9 cellular contexts compared by ENCODE assay signal in genomic region chr11:120306519-120307242, GRCh38. TPM values are rescaled to one million over a fixed set of nuclear protein-coding genes. Genes with fewer than 3 reads are reported as not detected.
DNase-seq lines count a peak whose midpoint lies in the region; ATAC-seq, FAIRE-seq and TF ChIP-seq lines count a peak whose summit lies in the region.
"Had no signal": no experiment of that assay in that cellular context is flagged by ENCODE, and none has a peak within 500 bp of the region (broad histone marks: within the 10 kb centered on the region; RNA-seq: fewer than 3 reads in every experiment).

No MANE protein-coding gene starts in this region.

- TF ChIP-seq CTCF in endothelial cell of umbilical vein (IDR thresholded peaks at IDR 0.05; ENCODE audit: extremely low read depth in 1 of 2, insufficient read depth in 1 of 2, low read depth in 1 of 2, low read length in 2 of 2) (peak; percentile 47 to 48), omental fat pad (IDR thresholded peaks at IDR 0.05) (no peak)

- no TSS peak for BruUV-seq in endothelial cell of umbilical vein (replicated peaks; lab: Mats Ljungman, UMichigan)

- no peak overlapping the region for H3K9ac ChIP-seq in NT2/D1 (ENCODE audit: insufficient read length, low read depth)
- H3K9ac ChIP-seq in endothelial cell of umbilical vein (replicated peaks; ENCODE audit: extremely low read depth, insufficient read depth, low read length): no peak overlapping the region

- intact Hi-C loops in endothelial cell of umbilical vein (cut with micrococcal nuclease): no loop called here

- CTCF ChIA-PET in endothelial cell of umbilical vein (lab: Charles Lee): interaction anchor here (0.7 to 11.4 kb wide), 5 partner anchors 11 to 151 kb away, joined by 3 to 327 read pairs (median 3); partner anchors contain the start of gene POU2F3

- dilution Hi-C loops in endothelial cell of umbilical vein (cut with MboI; ENCODE audit: extremely low pct_ligation_motif_present, low sequenced_read_pairs): no loop called here

- no peak overlapping the region for H3K27ac ChIP-seq in endothelial cell of umbilical vein (ENCODE audit: insufficient read depth, low read depth, low read length)

- peaks cover 18% of the 10 kb centered on the region for H3K4me1 ChIP-seq in NT2/D1 (ENCODE audit: insufficient read depth, insufficient read length)
- H3K4me1 ChIP-seq in endothelial cell of umbilical vein (ENCODE audit: control insufficient read depth, extremely low read depth, insufficient read depth, low read length): peaks cover 6% of the 10 kb centered on the region

- peak; percentile 61 for FAIRE-seq in endothelial cell of umbilical vein (lab: Jason Lieb, UNC)

- no peaks in the 10 kb centered on the region for H4K20me1 ChIP-seq in endothelial cell of umbilical vein (replicated peaks; ENCODE audit: control insufficient read depth, extremely low read depth, insufficient read depth, low read length)

- H3K27me3 ChIP-seq in NT2/D1 (ENCODE audit: insufficient read depth, insufficient read length): no peaks in the 10 kb centered on the region
- peaks cover 5 to 6% of the 10 kb centered on the region in 2 experiments for H3K27me3 ChIP-seq in endothelial cell of umbilical vein (ENCODE audit: control insufficient read depth in 2 of 2, insufficient read depth in 2 of 2, low read length in 2 of 2)

- peak; percentile 23 for ATAC-seq in omental fat pad (ENCODE audit: low FRiP score)
- ATAC-seq in GM21515 (IDR thresholded peaks at IDR 0.05; ENCODE audit: unreplicated experiment): no peak

- no peaks in the 10 kb centered on the region for H3K79me2 ChIP-seq in endothelial cell of umbilical vein (ENCODE audit: control insufficient read depth, insufficient read depth, low read length)

- no peaks in the 10 kb centered on the region for H3K9me1 ChIP-seq in endothelial cell of umbilical vein (replicated peaks; ENCODE audit: control insufficient read depth, extremely low read depth, insufficient read depth, low read length)

- H3K4me3 ChIP-seq in NT2/D1 (ENCODE audit: insufficient read length, low read depth) (no peak overlapping the region), endothelial cell of umbilical vein (replicated peaks in 1 of 3; ENCODE audit: insufficient read depth in 1 of 3, low read depth in 1 of 3, low read length in 3 of 3) (no peak overlapping the region)

- H2AFZ ChIP-seq in endothelial cell of umbilical vein (ENCODE audit: low read depth, low read length): peak overlapping the region; percentile 90

- peak; percentile 18 for TF ChIP-seq POLR2A in endothelial cell of umbilical vein (IDR thresholded peaks at IDR 0.05; ENCODE audit: low read depth, low read length)

- H3K36me3 ChIP-seq in NT2/D1 (ENCODE audit: insufficient read depth, insufficient read length, low read length): no peaks in the 10 kb centered on the region
- no peaks in the 10 kb centered on the region for H3K36me3 ChIP-seq in endothelial cell of umbilical vein (ENCODE audit: control insufficient read depth in 2 of 2, extremely low read depth in 1 of 2, insufficient read depth in 2 of 2, low read length in 2 of 2)

- DNase-seq in GM04503 (ENCODE audit: low read depth): peak; percentile 68
- peak; percentile 78 for DNase-seq in NT2/D1 (ENCODE audit: low read depth, low spot score)
- DNase-seq in endothelial cell of umbilical vein (ENCODE audit: low read depth, low spot score): peak; percentile 49
- DNase-seq in omental fat pad (ENCODE audit: low spot score): no peak
- DNase-seq in cortex of kidney (lab: John Stamatoyannopoulos, UW): no peak
- DNase-seq in activated CD4-positive, alpha-beta T cell treated with anti-CD3 and anti-CD28 coated beads, Interleukin-2, amount 50 U/mL, for 1 hour: no peak
- DNase-seq in activated T-cell treated with anti-CD3 and anti-CD28 coated beads, Interleukin-2, amount 50 U/mL, for 48 hours: no peak
- DNase-seq: stimulated activated CD4-positive, alpha-beta T cell treated with anti-CD3 and anti-CD28 coated beads, Interleukin-2, amount 100 ng/mL, for 24 hours had no signal

- no peak overlapping the region for H3K4me2 ChIP-seq in endothelial cell of umbilical vein (ENCODE audit: insufficient read depth, low read length)

- H3K9me3 ChIP-seq in NT2/D1 (ENCODE audit: insufficient read depth, low read length) (no peaks in the 10 kb centered on the region), endothelial cell of umbilical vein (replicated peaks; ENCODE audit: control insufficient read depth, insufficient read depth, low read length) (no peaks in the 10 kb centered on the region)

- POLR2A ChIA-PET in endothelial cell of umbilical vein (lab: Charles Lee): no interaction called here

TF ChIP-seq in endothelial cell of umbilical vein, 7 proteins besides CTCF, POLR2A, EP300 and RAD21:
- TF ChIP-seq MAX (IDR thresholded peaks at IDR 0.05; ENCODE audit: insufficient read depth, insufficient read length): no peak
- no peak for TF ChIP-seq FOS (IDR thresholded peaks at IDR 0.05; ENCODE audit: borderline replicate concordance, insufficient read depth, low read length)
- no peak for TF ChIP-seq MYC (IDR thresholded peaks at IDR 0.05; ENCODE audit: low read depth, low read length)
- TF ChIP-seq EZH2 (IDR thresholded peaks at IDR 0.05; ENCODE audit: borderline replicate concordance, low read depth, low read length, severe bottlenecking): no peak
- no peak for TF ChIP-seq POLR2AphosphoS5 (IDR thresholded peaks at IDR 0.05; ENCODE audit: insufficient read depth, low read depth, low read length)
- TF ChIP-seq JUN (IDR thresholded peaks at IDR 0.05; ENCODE audit: borderline replicate concordance, insufficient read depth, insufficient read length, low read depth): no peak
- TF ChIP-seq GATA2 (IDR thresholded peaks at IDR 0.05; ENCODE audit: insufficient read depth, insufficient read length, low read depth, low read length): no peak
TF ChIP-seq in endothelial cell of umbilical vein: peak in this region for 0.

RNA-seq across cellular contexts. Expression of gene TLCD5, which starts 18.4 kb away (rescaled TPM):
- total RNA-seq in endothelial cell of umbilical vein: 6.1 and 6.3 TPM in 2 replicates
- 8.3 and 9.7 TPM in 2 replicates for polyA plus RNA-seq in endothelial cell of umbilical vein
- polyA plus RNA-seq in endothelial cell of umbilical vein (2011; cell fraction: cytosol; rRNA removed): 5.7 and 6.1 TPM in 2 replicates
- polyA plus RNA-seq in endothelial cell of umbilical vein (2011; cell fraction: nucleus; rRNA removed): 11.1 and 16.9 TPM in 2 replicates
- 6.6 and 8.1 TPM in 2 replicates for polyA plus RNA-seq in endothelial cell of umbilical vein (2012)
- 9.5 and 15.5 TPM in 2 replicates for polyA minus RNA-seq in endothelial cell of umbilical vein
- polyA minus RNA-seq in endothelial cell of umbilical vein (2011; cell fraction: cytosol; rRNA and poly(A)+ RNA removed): 3.8 TPM
- polyA minus RNA-seq in endothelial cell of umbilical vein (2011; cell fraction: nucleus; rRNA and poly(A)+ RNA removed): 5.4 and 10.4 TPM in 2 replicates
- 1 to 10 TPM; 2.9 to 6.1 (median 4.4) TPM for total RNA-seq in omental fat pad

RNA-seq across cellular contexts. Expression of gene ARHGEF12, which starts 29.5 kb away (rescaled TPM):
- total RNA-seq in endothelial cell of umbilical vein: 117 and 125 TPM in 2 replicates
- polyA plus RNA-seq in endothelial cell of umbilical vein: 14.9 and 20.9 TPM in 2 replicates
- polyA plus RNA-seq in endothelial cell of umbilical vein (2011; cell fraction: cytosol; rRNA removed): 27.0 and 27.4 TPM in 2 replicates
- polyA plus RNA-seq in endothelial cell of umbilical vein (2011; cell fraction: nucleus; rRNA removed): 58.1 and 68.0 TPM in 2 replicates
- 57.0 and 70.0 TPM in 2 replicates for polyA plus RNA-seq in endothelial cell of umbilical vein (2012)
- 143 and 149 TPM in 2 replicates for polyA minus RNA-seq in endothelial cell of umbilical vein
- 36.9 TPM for polyA minus RNA-seq in endothelial cell of umbilical vein (2011; cell fraction: cytosol; rRNA and poly(A)+ RNA removed)
- 185 and 261 TPM in 2 replicates for polyA minus RNA-seq in endothelial cell of umbilical vein (2011; cell fraction: nucleus; rRNA and poly(A)+ RNA removed)
- total RNA-seq in omental fat pad: 100 to 1,000 TPM in 1 of 4 donors, 10 to 100 TPM in 3; 69.8 to 137 (median 75.2) TPM

Comparison
In these comparisons a context has a peak if more than half of its experiments do, and no peak if none do; other contexts are left out.
1. DNase-seq: peak in GM04503 (single experiment), NT2/D1 (single experiment) and endothelial cell of umbilical vein (single experiment); none in omental fat pad (single experiment), cortex of kidney (single experiment), activated CD4-positive, alpha-beta T cell treated with anti-CD3 and anti-CD28 coated beads, Interleukin-2, amount 50 U/mL, for 1 hour (single experiment) and activated T-cell treated with anti-CD3 and anti-CD28 coated beads, Interleukin-2, amount 50 U/mL, for 48 hours (0 of 2).
2. CTCF ChIP-seq: peak in endothelial cell of umbilical vein (2 of 2); none in omental fat pad (0 of 3).